27 cellular contexts compared by ENCODE assay signal in genomic region chr16:14244344-14245010, GRCh38.
DNase-seq lines count a peak whose midpoint lies in the region; ATAC-seq and TF ChIP-seq lines count a peak whose summit lies in the region.
"Had no signal": no experiment of that assay in that cellular context is flagged by ENCODE, and none has a peak within 500 bp of the region (broad histone marks: within the 10 kb centered on the region; RNA-seq: fewer than 3 reads in every experiment).

No MANE protein-coding gene starts in this region.

- H3K27me3 ChIP-seq in endodermal cell (ENCODE audit: control insufficient read depth, insufficient read depth, low read length, poor library complexity, severe bottlenecking): no peaks in the 10 kb centered on the region
- H3K27me3 ChIP-seq: gastroesophageal sphincter, SJSA1, upper lobe of right lung had no signal

- no peaks in the 10 kb centered on the region for H3K4me1 ChIP-seq in endodermal cell (ENCODE audit: control insufficient read depth, insufficient read depth, low read length)
- H3K4me1 ChIP-seq: gastroesophageal sphincter, SJSA1, upper lobe of right lung had no signal

- WGBS in endodermal cell (ENCODE audit: insufficient coverage in 1 of 2, insufficient read length in 1 of 2), 2 experiments: 100% methylated on average over 1 of the region's 1 CpG

- peaks cover 89% of the 10 kb centered on the region for H3K36me3 ChIP-seq in endodermal cell (ENCODE audit: control insufficient read depth, insufficient read depth, low read length)

- peak; percentile 14 for DNase-seq in activated naive CD4-positive, alpha-beta T cell treated with anti-CD3 and anti-CD28 coated beads for 36 hours
- no peak for DNase-seq in activated naive CD4-positive, alpha-beta T cell treated with Interleukin-2 at 50 U/mL for 16 hours
- DNase-seq in endodermal cell (no peak), skeletal muscle cell (ENCODE audit: low read depth) (peak; percentile 28), HuH-7 (ENCODE audit: low spot score) (no peak), amygdala (lab: John Stamatoyannopoulos, UW) (no peak), SIG-M5 (lab: John Stamatoyannopoulos, UW) (no peak)
- DNase-seq: amniotic stem cell; C1 segment of cervical spinal cord; caudate nucleus; DND-41; H7; hypothalamus; left ventricle myocardium inferior; naive thymus-derived CD4-positive, alpha-beta T cell; NCI-H1048; NCI-H1694 treated with DMSO at 0.1 percent for 48 hours; NCI-H526; occipital lobe; small intestine; stimulated activated CD4-positive, alpha-beta T cell treated with anti-CD3 and anti-CD28 coated beads, Interleukin-1b, Interleukin-23, amount 100 ng/mL, for 48 hours; substantia nigra; upper lobe of right lung had no signal

- ATAC-seq in activated T-helper 17 cell treated with anti-CD3 and anti-CD28 coated beads, Interleukin-2, amount 50 U/mL, for 72 hours (replicated peaks): peak; percentile 63
- ATAC-seq: gastroesophageal sphincter; naive thymus-derived CD4-positive, alpha-beta T cell; upper lobe of right lung had no signal

- H3K27me3 Mint-ChIP-seq in activated naive CD4-positive, alpha-beta T cell treated with anti-CD3 and anti-CD28 coated beads for 36 hours (ENCODE audit: low read depth): no peaks in the 10 kb centered on the region
- no peaks in the 10 kb centered on the region for H3K27me3 Mint-ChIP-seq in activated T-helper 17 cell treated with anti-CD3 and anti-CD28 coated beads, Interleukin-2, amount 50 U/mL, for 72 hours
- H3K27me3 Mint-ChIP-seq in endodermal cell (ENCODE audit: insufficient read depth): no peaks in the 10 kb centered on the region
- H3K27me3 Mint-ChIP-seq: naive thymus-derived CD4-positive, alpha-beta T cell had no signal

- H3K9me3 Mint-ChIP-seq in activated naive CD4-positive, alpha-beta T cell treated with anti-CD3 and anti-CD28 coated beads for 36 hours: no peaks in the 10 kb centered on the region
- no peaks in the 10 kb centered on the region for H3K9me3 Mint-ChIP-seq in activated T-helper 17 cell treated with anti-CD3 and anti-CD28 coated beads, Interleukin-2, amount 50 U/mL, for 72 hours
- no peaks in the 10 kb centered on the region for H3K9me3 Mint-ChIP-seq in endodermal cell
- H3K9me3 Mint-ChIP-seq: mesothelial cell of epicardium; naive thymus-derived CD4-positive, alpha-beta T cell had no signal

- H3K4me1 Mint-ChIP-seq in activated naive CD4-positive, alpha-beta T cell treated with anti-CD3 and anti-CD28 coated beads for 36 hours (ENCODE audit: low read depth): peaks cover 9% of the 10 kb centered on the region
- no peaks in the 10 kb centered on the region for H3K4me1 Mint-ChIP-seq in activated T-helper 17 cell treated with anti-CD3 and anti-CD28 coated beads, Interleukin-2, amount 50 U/mL, for 72 hours
- no peaks in the 10 kb centered on the region for H3K4me1 Mint-ChIP-seq in endodermal cell
- H3K4me1 Mint-ChIP-seq: naive thymus-derived CD4-positive, alpha-beta T cell had no signal

- intact Hi-C loops in activated naive CD4-positive, alpha-beta T cell treated with anti-CD3 and anti-CD28 coated beads for 36 hours (cut with micrococcal nuclease): loop anchor here (5.0 kb wide), 1 partner anchor 58 kb away; no protein-coding TSS in a partner anchor

- no peak overlapping the region for H3K27ac ChIP-seq in endodermal cell (ENCODE audit: low read depth, low read length)
- H3K27ac ChIP-seq: gastroesophageal sphincter, left ventricle myocardium inferior, SJSA1, upper lobe of right lung had no signal

- H3K9ac ChIP-seq in endodermal cell (ENCODE audit: extremely low read depth, low read length, poor library complexity, severe bottlenecking): no peak overlapping the region

- H3K27ac Mint-ChIP-seq in activated naive CD4-positive, alpha-beta T cell treated with anti-CD3 and anti-CD28 coated beads for 36 hours: peak overlapping the region; percentile 56
- no peak overlapping the region for H3K27ac Mint-ChIP-seq in activated T-helper 17 cell treated with anti-CD3 and anti-CD28 coated beads, Interleukin-2, amount 50 U/mL, for 72 hours
- H3K27ac Mint-ChIP-seq in endodermal cell: peak overlapping the region; percentile 37
- H3K27ac Mint-ChIP-seq: mesothelial cell of epicardium; naive thymus-derived CD4-positive, alpha-beta T cell had no signal

- H3K4me3 Mint-ChIP-seq in activated naive CD4-positive, alpha-beta T cell treated with anti-CD3 and anti-CD28 coated beads for 36 hours: no peak overlapping the region
- no peak overlapping the region for H3K4me3 Mint-ChIP-seq in activated T-helper 17 cell treated with anti-CD3 and anti-CD28 coated beads, Interleukin-2, amount 50 U/mL, for 72 hours
- H3K4me3 Mint-ChIP-seq in endodermal cell: no peak overlapping the region
- H3K4me3 Mint-ChIP-seq: mesothelial cell of epicardium; naive thymus-derived CD4-positive, alpha-beta T cell had no signal

- H3K4me3 ChIP-seq in endodermal cell (ENCODE audit: low read length) (no peak overlapping the region), skeletal muscle cell (ENCODE audit: low read depth, low read length) (no peak overlapping the region)
- H3K4me3 ChIP-seq: gastroesophageal sphincter, left ventricle myocardium inferior, SJSA1, upper lobe of right lung had no signal

- CTCF ChIA-PET in activated naive CD4-positive, alpha-beta T cell treated with anti-CD3 and anti-CD28 coated beads for 36 hours (lab: Charles Lee): no interaction called here

- TF ChIP-seq CTCF in endodermal cell (conservative IDR thresholded peaks at IDR 0.05): no peak

- no peaks in the 10 kb centered on the region for H3K9me3 ChIP-seq in endodermal cell (ENCODE audit: control insufficient read depth, low read length)
- H3K9me3 ChIP-seq: gastroesophageal sphincter, left ventricle myocardium inferior, SJSA1, upper lobe of right lung had no signal

- H3K36me3 Mint-ChIP-seq in activated naive CD4-positive, alpha-beta T cell treated with anti-CD3 and anti-CD28 coated beads for 36 hours (ENCODE audit: low read depth): peaks cover 4% of the 10 kb centered on the region
- peaks cover 55% of the 10 kb centered on the region for H3K36me3 Mint-ChIP-seq in activated T-helper 17 cell treated with anti-CD3 and anti-CD28 coated beads, Interleukin-2, amount 50 U/mL, for 72 hours (ENCODE audit: low read depth)
- H3K36me3 Mint-ChIP-seq in endodermal cell (ENCODE audit: low read depth): peaks cover 69% of the 10 kb centered on the region

Comparison
In these comparisons a context has a peak if more than half of its experiments do, and no peak if none do; other contexts are left out.
1. DNase-seq: peak in activated naive CD4-positive, alpha-beta T cell treated with anti-CD3 and anti-CD28 coated beads for 36 hours (single experiment) and skeletal muscle cell (single experiment); none in activated naive CD4-positive, alpha-beta T cell treated with Interleukin-2 at 50 U/mL for 16 hours (single experiment), endodermal cell (single experiment), HuH-7 (single experiment), amygdala (0 of 56) and SIG-M5 (single experiment).